9 cellular contexts compared by ENCODE assay signal in genomic region chr10:102615361-102615760, GRCh38. TPM values are rescaled to one million over a fixed set of nuclear protein-coding genes. Genes with fewer than 3 reads are reported as not detected.
DNase-seq lines count a peak whose midpoint lies in the region; ATAC-seq and TF ChIP-seq lines count a peak whose summit lies in the region.
"Had no signal": no experiment of that assay in that cellular context is flagged by ENCODE, and none has a peak within 500 bp of the region (broad histone marks: within the 10 kb centered on the region; RNA-seq: fewer than 3 reads in every experiment).

No MANE protein-coding gene starts in this region.

- H3K36me3 Mint-ChIP-seq in activated naive CD8-positive, alpha-beta T cell treated with anti-CD3 and anti-CD28 coated beads, Interleukin-2, amount 50 U/mL, for 24 hours (ENCODE audit: low read depth): no peaks in the 10 kb centered on the region

- H3K9me3 ChIP-seq in HCT116 (ENCODE audit: control insufficient read depth in 1 of 2, insufficient read depth in 1 of 2, low read depth in 1 of 2, low read length in 2 of 2) (no peaks in the 10 kb centered on the region), right lobe of liver (no peaks in the 10 kb centered on the region)

- H3K4me2 ChIP-seq in HCT116 (ENCODE audit: low read length): no peak overlapping the region

- BruUV-seq in HCT116 (replicated peaks; lab: Mats Ljungman, UMichigan): no TSS peak

- WGBS in right lobe of liver (ENCODE audit: insufficient coverage, low coverage, low lambda C conversion rate, missing lambda C conversion rate): no CpG with 5 or more reads among the region's 7 CpGs

- no peaks in the 10 kb centered on the region for H4K20me1 ChIP-seq in HCT116 (ENCODE audit: insufficient read depth)

- H3K27ac ChIP-seq in HCT116 (ENCODE audit: low read depth, low read length) (no peak overlapping the region), right lobe of liver (no peak overlapping the region), caudate nucleus (ENCODE audit: low read depth, low read length) (no peak overlapping the region)

- intact Hi-C loops in HCT116 (cut with micrococcal nuclease): no loop called here
- intact Hi-C loops in right lobe of liver (cut with DNase I): no loop called here

- CTCF ChIA-PET in HCT116 (lab: Charles Lee): interaction anchor here (0.8 to 1.5 kb wide), 5 partner anchors 10 to 15 kb away, joined by 3 to 8 read pairs (median 4); no protein-coding TSS in a partner anchor

- no peak overlapping the region for H2AFZ ChIP-seq in HCT116 (ENCODE audit: low read depth, low read length, poor library complexity, severe bottlenecking)

- RAD21 ChIA-PET in HCT116 (lab: Charles Lee; ENCODE audit: low non-redundant PET in 1 of 2, low total read pairs in 2 of 2, uncharacterized antibody in 2 of 2, unreplicated experiment in 2 of 2): no interaction called here

- no peaks in the 10 kb centered on the region for H3K9me3 Mint-ChIP-seq in activated naive CD8-positive, alpha-beta T cell treated with anti-CD3 and anti-CD28 coated beads, Interleukin-2, amount 50 U/mL, for 24 hours

- H3K4me1 Mint-ChIP-seq in activated naive CD8-positive, alpha-beta T cell treated with anti-CD3 and anti-CD28 coated beads, Interleukin-2, amount 50 U/mL, for 24 hours: peaks cover 34% of the 10 kb centered on the region

- TF ChIP-seq CTCF in AG10803 (conservative IDR thresholded peaks at IDR 0.05; ENCODE audit: low read length) (peak; percentile 45), HCT116 (IDR thresholded peaks at IDR 0.05 in 2 of 3, conservative IDR thresholded peaks at IDR 0.05 in 1 of 3; ENCODE audit: borderline replicate concordance in 1 of 3, insufficient read depth in 1 of 3, low read depth in 2 of 3, low read length in 2 of 3) (peak; percentile 49 to 80 (median 60); a peak in 5 of 6 replicates), right lobe of liver (IDR thresholded peaks at IDR 0.05) (peak in 3 of 4 donors; percentile 13 to 20 (median 14))

- H3K27ac Mint-ChIP-seq in activated naive CD8-positive, alpha-beta T cell treated with anti-CD3 and anti-CD28 coated beads, Interleukin-2, amount 50 U/mL, for 24 hours: no peak overlapping the region

- no peak overlapping the region for H3K4me3 Mint-ChIP-seq in activated naive CD8-positive, alpha-beta T cell treated with anti-CD3 and anti-CD28 coated beads, Interleukin-2, amount 50 U/mL, for 24 hours

- no peaks in the 10 kb centered on the region for H3K79me2 ChIP-seq in HCT116 (ENCODE audit: insufficient read depth, low read length)

- H3K36me3 ChIP-seq in HCT116 (ENCODE audit: control insufficient read depth in 1 of 2, insufficient read depth in 2 of 2, low read length in 2 of 2) (0 out of 4 replicates have a peak, but pooled peaks cover 0 to 3% of the 10 kb centered on the region in 2 experiments), right lobe of liver (peaks cover 0 to 13% (median 0%) of the 10 kb centered on the region in 4 donors)

- peaks cover 4 to 45% of the 10 kb centered on the region in 2 experiments; a peak in 3 of 4 replicates for H3K4me1 ChIP-seq in HCT116 (ENCODE audit: control insufficient read depth in 1 of 2, insufficient read depth in 2 of 2, low read length in 2 of 2)
- H3K4me1 ChIP-seq in right lobe of liver: peaks cover 0 to 7% (median 0%) of the 10 kb centered on the region in 4 donors

- TF ChIP-seq POLR2A in HCT116 (IDR thresholded peaks at IDR 0.05; ENCODE audit: borderline replicate concordance, extremely low read depth, insufficient read depth, insufficient read length) (no peak), right lobe of liver (IDR thresholded peaks at IDR 0.05) (no peak)

- ATAC-seq in HCT116 (peak; percentile 83), right lobe of liver (peak in 1 of 4 donors; percentile 34), HG02571 (IDR thresholded peaks at IDR 0.05; ENCODE audit: unreplicated experiment) (no peak)
- no peak for ATAC-seq in activated naive CD8-positive, alpha-beta T cell treated with anti-CD3 and anti-CD28 coated beads, Interleukin-2, amount 50 U/mL, for 24 hours
- ATAC-seq: activated CD4-positive, CD25-positive, alpha-beta regulatory T cell treated with anti-CD3 and anti-CD28 coated beads, Interleukin-2, amount 50 U/mL, for 24 hours had no signal

- no peak overlapping the region for H3K9ac ChIP-seq in HCT116 (ENCODE audit: low read length)

- H3K27me3 Mint-ChIP-seq in activated naive CD8-positive, alpha-beta T cell treated with anti-CD3 and anti-CD28 coated beads, Interleukin-2, amount 50 U/mL, for 24 hours: no peaks in the 10 kb centered on the region

- H3K27me3 ChIP-seq in HCT116 (ENCODE audit: insufficient read depth, low read length): no peaks in the 10 kb centered on the region
- H3K27me3 ChIP-seq in right lobe of liver: no peaks in the 10 kb centered on the region

- POLR2A ChIA-PET in HCT116 (lab: Charles Lee): interaction anchor here (1.5 to 2.0 kb wide), 2 partner anchors 27 to 31 kb away, joined by 3 to 5 read pairs; no protein-coding TSS in a partner anchor

- DNase-seq in AG10803 (ENCODE audit: low read depth) (no peak), HCT116 (ENCODE audit: low read depth, low spot score) (no peak), right lobe of liver (peak in 1 of 3 donors; percentile 40), caudate nucleus (lab: John Stamatoyannopoulos, UW) (no peak), SHP77 treated with DMSO at 0.1 percent for 48 hours (lab: John Stamatoyannopoulos, UW) (no peak), kidney glomerular epithelial cell (lab: John Stamatoyannopoulos, UW) (no peak)
- peak; percentile 50 for DNase-seq in activated naive CD8-positive, alpha-beta T cell treated with anti-CD3 and anti-CD28 coated beads, Interleukin-2, amount 50 U/mL, for 24 hours

- TF ChIP-seq RAD21 in HCT116 (IDR thresholded peaks at IDR 0.05; ENCODE audit: low read depth): peak; percentile 69

- H3K4me3 ChIP-seq in AG10803 (ENCODE audit: low read length) (no peak overlapping the region), HCT116 (replicated peaks in 1 of 2; ENCODE audit: low read depth in 1 of 2, low read length in 2 of 2) (no peak overlapping the region), right lobe of liver (no peak overlapping the region)

- H3K9me2 ChIP-seq in HCT116 (ENCODE audit: insufficient read depth): no peaks in the 10 kb centered on the region

TF ChIP-seq in HCT116, 20 proteins besides CTCF, POLR2A, EP300 and RAD21:
- TF ChIP-seq ATF3 (IDR thresholded peaks at IDR 0.05): no peak
- no peak for TF ChIP-seq REST (IDR thresholded peaks at IDR 0.05; ENCODE audit: low read depth)

RNA-seq across cellular contexts. Expression of gene TRIM8, which starts 28.9 kb away (rescaled TPM):
- total RNA-seq in HCT116 (2021; ENCODE audit: unreplicated experiment) (91.6 TPM), right lobe of liver (10 to 100 TPM; 34.7 to 99.8 (median 41.2) TPM)
- polyA plus RNA-seq in HCT116 (2012): 131 and 143 TPM in 2 replicates
